ENCODE assay signal across 7 cellular contexts in the genomic region with DNA sequence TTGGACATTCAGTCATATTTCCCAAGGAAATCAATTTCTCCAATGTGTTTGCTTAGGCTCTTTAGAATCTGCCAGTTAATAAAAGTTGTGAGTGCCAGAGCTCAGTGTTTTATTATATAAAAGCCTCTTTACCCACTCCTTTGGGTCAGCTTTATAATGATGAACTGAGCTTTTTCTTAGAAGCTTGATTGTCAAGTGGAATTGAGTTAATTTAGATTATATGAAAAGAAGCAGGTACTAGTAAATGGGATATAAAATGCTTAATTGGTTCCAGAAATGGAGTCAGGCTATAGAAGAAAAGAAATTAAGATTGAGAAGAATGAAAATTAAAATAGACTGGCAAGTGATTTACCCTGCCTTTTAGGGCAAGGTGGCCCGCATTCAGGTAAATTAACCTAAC.
"Had no signal": no experiment of that assay in that cellular context is flagged by ENCODE, and none has a peak within 500 bp of the region (broad histone marks: within the 10 kb centered on the region; RNA-seq: fewer than 3 reads in every experiment).

No MANE protein-coding gene starts in this region.

- H3K27ac Mint-ChIP-seq: H9 had no signal

- FAIRE-seq: HTR-8/SVneo, K562 had no signal

- H3K4me3 ChIP-seq: K562 had no signal

- H3K9me3 Mint-ChIP-seq: H9 had no signal

- ATAC-seq: K562 had no signal

- DNase-seq: GOT3, H9, HCEC 1CT, IMR-90, KG1 had no signal

- H3K4me3 Mint-ChIP-seq: H9 had no signal
